Comparison of ENCODE assay signal across 10 cellular contexts in the genomic region with DNA sequence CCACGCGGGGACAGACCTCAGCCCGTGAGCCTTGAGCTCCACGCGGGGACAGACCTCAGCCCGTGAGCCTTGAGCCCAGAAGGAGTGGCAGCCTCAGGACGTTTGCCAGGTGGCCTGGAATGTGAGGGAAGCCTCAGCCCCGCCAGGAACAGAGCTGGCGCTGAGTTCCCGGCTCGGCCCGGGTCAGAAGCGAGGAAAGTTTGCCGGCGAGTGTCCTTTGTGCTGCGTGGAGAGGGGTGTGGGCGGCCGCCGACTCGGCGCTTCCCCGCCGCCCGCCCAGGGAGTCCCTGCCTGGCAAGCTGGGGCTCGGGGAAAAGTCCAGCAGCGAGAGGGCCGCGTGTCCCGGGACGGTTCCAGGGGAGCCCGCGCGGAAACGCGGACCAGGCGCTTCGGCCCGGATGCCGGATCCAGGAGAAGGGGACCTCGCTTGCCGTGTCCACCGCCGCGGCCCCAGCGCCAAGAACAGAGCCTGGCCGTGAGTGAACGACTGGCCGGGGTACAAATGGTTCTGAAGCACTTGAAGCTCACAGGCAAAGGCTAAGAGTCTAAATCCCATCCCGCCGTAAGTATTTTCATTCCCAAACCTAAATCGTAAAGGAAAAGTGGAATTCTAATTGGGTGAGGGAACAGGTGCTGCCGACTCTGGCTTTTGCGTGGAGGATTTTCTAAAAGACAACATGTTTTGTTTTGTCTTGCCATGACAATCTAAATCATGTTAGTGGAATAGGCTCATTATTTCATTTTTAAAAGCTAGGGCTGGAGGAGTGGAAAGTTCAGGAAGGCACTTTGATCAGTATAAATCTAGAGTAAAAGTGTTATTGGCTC. TPM values are rescaled to one million over a fixed set of nuclear protein-coding genes. Genes with fewer than 3 reads are reported as not detected.
DNase-seq lines count a peak whose midpoint lies in the region; ATAC-seq, FAIRE-seq and TF ChIP-seq lines count a peak whose summit lies in the region.
"Had no signal": no experiment of that assay in that cellular context is flagged by ENCODE, and none has a peak within 500 bp of the region (broad histone marks: within the 10 kb centered on the region; RNA-seq: fewer than 3 reads in every experiment).

No MANE protein-coding gene starts in this region.

- TF ChIP-seq POLR2A in GM12892 (IDR thresholded peaks at IDR 0.05; ENCODE audit: low read depth, low read length) = no peak

- H3K27ac Mint-ChIP-seq in activated naive CD8-positive, alpha-beta T cell = no peak overlapping the region

- DNase-seq in GM12892 (ENCODE audit: insufficient read length) (peak; percentile 7), retinal pigment epithelial cell (ENCODE audit: low read depth) (no peak), MG63 (no peak)
- DNase-seq: brain microvascular endothelial cell had no signal

- H3K4me3 ChIP-seq in iPS-11a (ENCODE audit: low read depth, low read length) = peak overlapping the region; percentile 87
- H3K4me3 ChIP-seq in retinal pigment epithelial cell (ENCODE audit: low read length) = peak overlapping the region; percentile 88
- no peak overlapping the region for H3K4me3 ChIP-seq in MG63

- H3K27me3 ChIP-seq in MG63 = peaks cover 30% of the 10 kb centered on the region

- FAIRE-seq in GM12892 (lab: Jason Lieb, UNC) = no peak

- H3K36me3 Mint-ChIP-seq in activated naive CD8-positive, alpha-beta T cell = no peaks in the 10 kb centered on the region

- H3K4me1 Mint-ChIP-seq in activated naive CD8-positive, alpha-beta T cell (ENCODE audit: low read depth) = peaks cover 18% of the 10 kb centered on the region

- peak overlapping the region; percentile 88 for H3K4me3 Mint-ChIP-seq in activated naive CD8-positive, alpha-beta T cell

- no peaks in the 10 kb centered on the region for H3K9me3 Mint-ChIP-seq in activated naive CD8-positive, alpha-beta T cell (ENCODE audit: low read depth)

- ATAC-seq in HG02885 (IDR thresholded peaks at IDR 0.05; ENCODE audit: poor library complexity, unreplicated experiment) = no peak
- no peak for ATAC-seq in GM21528 (IDR thresholded peaks at IDR 0.05; ENCODE audit: low FRiP score, unreplicated experiment)
- ATAC-seq in HG03108 (IDR thresholded peaks at IDR 0.05; ENCODE audit: unreplicated experiment) = no peak

- no peaks in the 10 kb centered on the region for H3K36me3 ChIP-seq in MG63
- H3K36me3 ChIP-seq: brain microvascular endothelial cell had no signal

- H3K9me3 ChIP-seq in MG63 = no peaks in the 10 kb centered on the region

- no peak for TF ChIP-seq CTCF in retinal pigment epithelial cell (conservative IDR thresholded peaks at IDR 0.05; ENCODE audit: low read depth, low read length)

- peaks cover 6% of the 10 kb centered on the region for H3K27me3 Mint-ChIP-seq in activated naive CD8-positive, alpha-beta T cell

RNA-seq across cellular contexts. Expression of gene LRRN1, which starts 1.7 kb away (rescaled TPM):
- not detected for polyA plus RNA-seq in GM12892 (2012; ENCODE audit: missing spikeins)
- not detected in 2 replicates for total RNA-seq in MG63 (2014; rRNA removed; shearing (Covaris generic); ENCODE audit: low replicate concordance)
- total RNA-seq: NCI-H460 had no signal
